In the genomic region with DNA sequence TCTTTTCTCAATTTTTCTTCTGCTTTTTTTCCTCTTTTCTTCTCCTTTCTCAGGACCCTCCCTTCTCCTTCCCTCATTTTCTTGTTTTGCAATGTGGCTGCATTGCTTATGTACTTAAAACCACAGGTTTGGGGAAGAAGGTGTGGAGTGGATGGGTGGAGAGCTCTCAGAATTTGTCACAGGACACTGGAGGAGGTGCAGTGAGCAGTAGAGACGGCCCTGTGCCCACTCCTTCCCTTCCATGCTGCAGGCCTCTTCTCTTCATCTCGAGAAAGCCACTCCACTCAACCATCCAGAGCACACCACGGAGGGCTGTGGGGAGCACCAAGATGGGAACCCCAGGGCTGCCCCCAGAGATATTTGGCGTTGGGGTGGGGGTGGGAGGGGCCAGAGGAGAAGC, we compare ENCODE assay signal across 23 cellular contexts.
"Had no signal": no experiment of that assay in that cellular context is flagged by ENCODE, and none has a peak within 500 bp of the region (broad histone marks: within the 10 kb centered on the region; RNA-seq: fewer than 3 reads in every experiment).

No MANE protein-coding gene starts in this region.

- H3K27ac Mint-ChIP-seq: activated CD4-positive, alpha-beta T cell treated with anti-CD3 and anti-CD28 coated beads for 36 hours; activated CD8-positive, alpha-beta T cell treated with anti-CD3 and anti-CD28 coated beads for 36 hours; activated naive CD4-positive, alpha-beta T cell treated with anti-CD3 and anti-CD28 coated beads, Interleukin-2, amount 50 U/mL, for 24 hours; activated T-cell treated with anti-CD3 and anti-CD28 coated beads, Interleukin-2, amount 50 U/mL, for 24 hours; activated T-helper 1 cell treated with anti-CD3 and anti-CD28 coated beads, Interleukin-12 subunit alpha, Interleukin-12 subunit beta, Interleukin-2, Interleukin-4 antibody, amounts not matched to agents 30 ng/mL and 10 ng/mL and 1 ng/mL, durations not matched to agents 14 hours and 24 hours and 36 hours had no signal

- H3K27me3 ChIP-seq: breast epithelium had no signal

- H3K4me1 Mint-ChIP-seq: activated CD4-positive, alpha-beta T cell treated with anti-CD3 and anti-CD28 coated beads for 36 hours; activated naive CD4-positive, alpha-beta T cell treated with anti-CD3 and anti-CD28 coated beads, Interleukin-2, amount 50 U/mL, for 24 hours had no signal

- H3K9me3 ChIP-seq: breast epithelium had no signal

- ATAC-seq: activated CD4-positive, alpha-beta T cell treated with anti-CD3 and anti-CD28 coated beads for 36 hours; activated CD8-positive, alpha-beta T cell treated with anti-CD3 and anti-CD28 coated beads for 36 hours had no signal

- H3K4me3 ChIP-seq: breast epithelium, PC-9 had no signal

- H3K36me3 Mint-ChIP-seq: activated naive CD4-positive, alpha-beta T cell treated with anti-CD3 and anti-CD28 coated beads, Interleukin-2, amount 50 U/mL, for 24 hours had no signal

- H3K36me3 ChIP-seq: breast epithelium, WERI-Rb-1 had no signal

- H3K4me3 Mint-ChIP-seq: activated CD4-positive, alpha-beta T cell treated with anti-CD3 and anti-CD28 coated beads for 36 hours; activated CD8-positive, alpha-beta T cell treated with anti-CD3 and anti-CD28 coated beads for 36 hours; activated naive CD4-positive, alpha-beta T cell treated with anti-CD3 and anti-CD28 coated beads, Interleukin-2, amount 50 U/mL, for 24 hours; activated T-cell treated with anti-CD3 and anti-CD28 coated beads, Interleukin-2, amount 50 U/mL, for 24 hours; activated T-helper 1 cell treated with anti-CD3 and anti-CD28 coated beads, Interleukin-12 subunit alpha, Interleukin-12 subunit beta, Interleukin-2, Interleukin-4 antibody, amounts not matched to agents 30 ng/mL and 10 ng/mL and 1 ng/mL, durations not matched to agents 14 hours and 24 hours and 36 hours had no signal

- DNase-seq: activated CD4-positive, alpha-beta T cell treated with anti-CD3 and anti-CD28 coated beads for 36 hours; activated CD4-positive, alpha-beta T cell treated with anti-CD3 and anti-CD28 coated beads, Interleukin-2, amount 50 U/mL, for 1 hour; activated CD8-positive, alpha-beta T cell treated with anti-CD3 and anti-CD28 coated beads for 36 hours; activated effector memory CD4-positive, alpha-beta T cell treated with Interleukin-2 at 50 U/mL for 16 hours; activated naive CD4-positive, alpha-beta T cell; activated T-cell treated with anti-CD3 and anti-CD28 coated beads, Interleukin-2, amount 50 U/mL, for 24 hours; aorta; NCI-H1092; NCI-H1694; NCI-H2107; NCI-H2171 treated with DMSO at 0.1 percent for 48 hours; NCI-H345; NCI-H510A; NCI-H526 treated with DMSO at 0.1 percent for 48 hours; NCI-H82; PC-9; SIG-M5; T-helper 1 cell; WERI-Rb-1 had no signal

- H3K9me3 Mint-ChIP-seq: activated CD8-positive, alpha-beta T cell treated with anti-CD3 and anti-CD28 coated beads for 36 hours; activated naive CD4-positive, alpha-beta T cell treated with anti-CD3 and anti-CD28 coated beads, Interleukin-2, amount 50 U/mL, for 24 hours; activated T-cell treated with anti-CD3 and anti-CD28 coated beads, Interleukin-2, amount 50 U/mL, for 24 hours; activated T-helper 1 cell treated with anti-CD3 and anti-CD28 coated beads, Interleukin-12 subunit alpha, Interleukin-12 subunit beta, Interleukin-2, Interleukin-4 antibody, amounts not matched to agents 30 ng/mL and 10 ng/mL and 1 ng/mL, durations not matched to agents 14 hours and 24 hours and 36 hours had no signal

- H3K4me1 ChIP-seq: breast epithelium had no signal

- H3K27ac ChIP-seq: breast epithelium, KMS-11, PC-9, WERI-Rb-1 had no signal
